ENCODE assay signal across 13 cellular contexts in genomic region chr3:94225176-94225742, GRCh38.
DNase-seq lines count a peak whose midpoint lies in the region; ATAC-seq, FAIRE-seq and TF ChIP-seq lines count a peak whose summit lies in the region.
"Had no signal": no experiment of that assay in that cellular context is flagged by ENCODE, and none has a peak within 500 bp of the region (broad histone marks: within the 10 kb centered on the region; RNA-seq: fewer than 3 reads in every experiment).

No MANE protein-coding gene starts in this region.

- H3K4me2 ChIP-seq in PC-3 (ENCODE audit: low read length) = peak overlapping the region; percentile 42

- no peaks in the 10 kb centered on the region for H3K36me3 Mint-ChIP-seq in nephron (ENCODE audit: low read depth)

- peaks cover 29% of the 10 kb centered on the region for H3K4me1 Mint-ChIP-seq in nephron
- H3K4me1 Mint-ChIP-seq: B cell had no signal

- peak; percentile 6 for DNase-seq in EH (ENCODE audit: low read depth)
- peak; percentile 21 for DNase-seq in PC-3
- DNase-seq in epithelial cell of esophagus (ENCODE audit: low read depth) = peak; percentile 71
- no peak for DNase-seq in activated naive CD4-positive, alpha-beta T cell treated with anti-CD3 and anti-CD28 coated beads, Interleukin-2, amount 50 U/mL, for 16 hours
- DNase-seq in small intestine = no peak
- DNase-seq in NCI-H748 treated with DMSO at 0.1 percent for 48 hours (lab: John Stamatoyannopoulos, UW) = no peak
- DNase-seq in SK-N-DZ (ENCODE audit: low spot score) = no peak
- DNase-seq: effector CD4-positive, alpha-beta T cell; NCI-H1694; NCI-H526 treated with DMSO at 0.1 percent for 48 hours; pancreas had no signal

- CTCF ChIA-PET in PC-3 (lab: Charles Lee) = no interaction called here

- H3K4me1 ChIP-seq in PC-3 (ENCODE audit: insufficient read depth, low read length) (peaks cover 18% of the 10 kb centered on the region), small intestine (ENCODE audit: control insufficient read depth in 2 of 2, insufficient read depth in 1 of 2, low read depth in 1 of 2, low read length in 1 of 2) (no peaks in the 10 kb centered on the region)
- H3K4me1 ChIP-seq: pancreas had no signal

- no peaks in the 10 kb centered on the region for H4K20me1 ChIP-seq in PC-3 (ENCODE audit: low read length)

- no peaks in the 10 kb centered on the region for H3K9me2 ChIP-seq in PC-3 (replicated peaks; ENCODE audit: low read length)

- H3F3A ChIP-seq in PC-3 (ENCODE audit: low read length, unreplicated experiment) = no peaks in the 10 kb centered on the region

- no TSS peak for BruUV-seq in PC-3 (replicated peaks; lab: Mats Ljungman, UMichigan)

- no peaks in the 10 kb centered on the region for H3K9me3 ChIP-seq in PC-3 (ENCODE audit: low read length)
- no peaks in the 10 kb centered on the region for H3K9me3 ChIP-seq in small intestine (ENCODE audit: control insufficient read depth, low read depth)
- H3K9me3 ChIP-seq: pancreas had no signal

- H3K79me2 ChIP-seq in PC-3 (ENCODE audit: low read length) = no peaks in the 10 kb centered on the region

- intact Hi-C loops in PC-3 (cut with micrococcal nuclease) = loop anchor here (5.0 kb wide), 1 partner anchor 68 kb away; no protein-coding TSS in a partner anchor

- H3K27ac ChIP-seq in PC-3 (ENCODE audit: low read length) (peak overlapping the region; percentile 61), small intestine (ENCODE audit: low read depth in 1 of 2, low read length in 1 of 2) (no peak overlapping the region)
- H3K27ac ChIP-seq: pancreas had no signal

- H3K27ac Mint-ChIP-seq in nephron = peak overlapping the region; percentile 29 to 60 (median 40)
- H3K27ac Mint-ChIP-seq: B cell had no signal

- whole genome bisulfite sequencing in small intestine, 3 donors = 63 to 78% (median 65%) methylated on average over 3 of the region's 3 CpGs

- no peaks in the 10 kb centered on the region for H3K27me3 Mint-ChIP-seq in nephron (ENCODE audit: low read depth)
- H3K27me3 Mint-ChIP-seq: B cell had no signal

- POLR2A ChIA-PET in PC-3 (lab: Charles Lee; ENCODE audit: unreplicated experiment) = no interaction called here

- no peaks in the 10 kb centered on the region for H3K27me3 ChIP-seq in PC-3 (ENCODE audit: low read length)
- no peaks in the 10 kb centered on the region for H3K27me3 ChIP-seq in small intestine (ENCODE audit: control insufficient read depth in 2 of 2, insufficient read depth in 2 of 2, low read length in 2 of 2)
- H3K27me3 ChIP-seq: pancreas had no signal

- H3K9ac ChIP-seq in PC-3 (ENCODE audit: low read length) = peak overlapping the region; percentile 2; the same call in 1 of the 2 replicates

- no peak for FAIRE-seq in small intestine (lab: Jason Lieb, UNC)
- FAIRE-seq: pancreas had no signal

- no peaks in the 10 kb centered on the region for H3K9me3 Mint-ChIP-seq in nephron

- H2AFZ ChIP-seq in PC-3 (ENCODE audit: low read length) = peak overlapping the region; percentile 55

- no peaks in the 10 kb centered on the region for H3K36me3 ChIP-seq in PC-3 (ENCODE audit: low read depth, low read length)
- H3K36me3 ChIP-seq in small intestine (ENCODE audit: control insufficient read depth in 2 of 2, insufficient read depth in 2 of 2, low read length in 2 of 2) = no peaks in the 10 kb centered on the region
- H3K36me3 ChIP-seq: pancreas had no signal

- H3K4me3 ChIP-seq in PC-3 (ENCODE audit: low read length) (no peak overlapping the region), epithelial cell of esophagus (ENCODE audit: low read length) (no peak overlapping the region), small intestine (ENCODE audit: low read depth in 1 of 2, low read length in 2 of 2) (no peak overlapping the region)
- H3K4me3 ChIP-seq: pancreas had no signal

- peak; percentile 27 for ATAC-seq in PC-3
- ATAC-seq: pancreas had no signal

- H3K4me3 Mint-ChIP-seq in nephron = no peak overlapping the region
- H3K4me3 Mint-ChIP-seq: B cell had no signal

- TF ChIP-seq CTCF in PC-3 (conservative IDR thresholded peaks at IDR 0.05; ENCODE audit: low read depth, low read length) (no peak), epithelial cell of esophagus (IDR thresholded peaks at IDR 0.05; ENCODE audit: insufficient read depth, low read depth, low read length, missing control alignments) (no peak), nephron (IDR thresholded peaks at IDR 0.05; ENCODE audit: unreplicated experiment in 3 of 3) (no peak)

Comparison
In these comparisons a context has a peak if more than half of its experiments do, and no peak if none do; other contexts are left out.
1. DNase-seq: peak in EH (single experiment), PC-3 (single experiment) and epithelial cell of esophagus (single experiment); none in activated naive CD4-positive, alpha-beta T cell treated with anti-CD3 and anti-CD28 coated beads, Interleukin-2, amount 50 U/mL, for 16 hours (single experiment), small intestine (single experiment), NCI-H748 treated with DMSO at 0.1 percent for 48 hours (single experiment) and SK-N-DZ (single experiment).